Comparison of ENCODE assay signal across 9 cellular contexts in genomic region chr4:105990933-105991332, GRCh38.
DNase-seq lines count a peak whose midpoint lies in the region; ATAC-seq and TF ChIP-seq lines count a peak whose summit lies in the region.
"Had no signal": no experiment of that assay in that cellular context is flagged by ENCODE, and none has a peak within 500 bp of the region (broad histone marks: within the 10 kb centered on the region; RNA-seq: fewer than 3 reads in every experiment).

No MANE protein-coding gene starts in this region.

- no peak for ATAC-seq in omental fat pad (ENCODE audit: low FRiP score)
- no peak for ATAC-seq in GM18520 (IDR thresholded peaks at IDR 0.05; ENCODE audit: unreplicated experiment)
- ATAC-seq in activated CD4-positive, CD25-positive, alpha-beta regulatory T cell treated with anti-CD3 and anti-CD28 coated beads, Interleukin-2, amount 50 U/mL, for 24 hours = no peak

- H3K9me3 ChIP-seq in PC-9 (ENCODE audit: insufficient read depth, low read depth) (no peaks in the 10 kb centered on the region), testis (no peaks in the 10 kb centered on the region)

- H3K27me3 ChIP-seq in PC-9 (ENCODE audit: insufficient read depth, low read depth) = no peaks in the 10 kb centered on the region
- H3K27me3 ChIP-seq in testis = no peaks in the 10 kb centered on the region

- no peak for TF ChIP-seq POLR2A in testis (IDR thresholded peaks at IDR 0.05)

- in situ Hi-C loops in Caki2 (cut with HindIII; ENCODE audit: low pct_unique_long_range_greater_than_20kb, low sequenced_read_pairs) = no loop called here

- peak; percentile 67 for DNase-seq in Caki2 (ENCODE audit: low read depth)
- DNase-seq in PC-9 = peak; percentile 64 to 81
- peak; percentile 80 for DNase-seq in fibroblast of mammary gland (ENCODE audit: low read depth)
- DNase-seq in omental fat pad (ENCODE audit: low spot score) = peak; percentile 42
- no peak for DNase-seq in NCI-H774 (lab: John Stamatoyannopoulos, UW)
- no peak for DNase-seq in testis
- DNase-seq: activated naive CD4-positive, alpha-beta T cell had no signal

- TF ChIP-seq CTCF in PC-9 (conservative IDR thresholded peaks at IDR 0.05) = no peak
- no peak for TF ChIP-seq CTCF in fibroblast of mammary gland (conservative IDR thresholded peaks at IDR 0.05; ENCODE audit: control insufficient read depth, insufficient read depth, low read depth, low read length)
- TF ChIP-seq CTCF in omental fat pad (IDR thresholded peaks at IDR 0.05) = no peak
- TF ChIP-seq CTCF in testis (IDR thresholded peaks at IDR 0.05) = no peak

- no peaks in the 10 kb centered on the region for H3F3A ChIP-seq in PC-9 (ENCODE audit: insufficient read depth, low read depth)

- no peak overlapping the region for H3K4me2 ChIP-seq in PC-9

- POLR2A ChIA-PET in PC-9 (lab: Charles Lee; ENCODE audit: unreplicated experiment) = no interaction called here

- H4K20me1 ChIP-seq in PC-9 (ENCODE audit: insufficient read depth) = no peaks in the 10 kb centered on the region

- H3K9me2 ChIP-seq in PC-9 (ENCODE audit: insufficient read depth) = no peaks in the 10 kb centered on the region

- H3K27ac ChIP-seq in PC-9 (no peak overlapping the region), testis (no peak overlapping the region)

- H3K4me1 ChIP-seq in PC-9 (replicated peaks; ENCODE audit: insufficient read depth) (0 out of 2 replicates have a peak, but pooled peaks cover 8% of the 10 kb centered on the region), testis (no peaks in the 10 kb centered on the region)

- H3K36me3 ChIP-seq in PC-9 (ENCODE audit: low read depth) = no peaks in the 10 kb centered on the region
- no peaks in the 10 kb centered on the region for H3K36me3 ChIP-seq in testis (ENCODE audit: low read depth, missing control alignments)

- WGBS in testis, 2 donors = 56 to 72% methylated on average over 3 of the region's 3 CpGs

- H2AFZ ChIP-seq in PC-9 = no peak overlapping the region

- CTCF ChIA-PET in PC-9 (lab: Charles Lee) = no interaction called here

- H3K4me3 ChIP-seq in PC-9 (no peak overlapping the region), fibroblast of mammary gland (ENCODE audit: control insufficient read depth, low read depth, low read length) (no peak overlapping the region), testis (no peak overlapping the region)

- intact Hi-C loops in PC-9 (cut with micrococcal nuclease; ENCODE audit: unreplicated experiment) = no loop called here
- intact Hi-C loops in testis (cut with DNase I; ENCODE audit: low total_unique reads) = no loop called here

- H3K79me2 ChIP-seq in PC-9 (ENCODE audit: low read depth) = no peaks in the 10 kb centered on the region

- BruUV-seq in PC-9 (replicated peaks; lab: Mats Ljungman, UMichigan) = no TSS peak

Comparison
In these comparisons a context has a peak if more than half of its experiments do, and no peak if none do; other contexts are left out.
1. DNase-seq: peak in Caki2 (single experiment), PC-9 (2 of 2), fibroblast of mammary gland (single experiment) and omental fat pad (single experiment); none in NCI-H774 (single experiment) and testis (single experiment).